Comparison of ENCODE assay signal across 8 cellular contexts in the genomic region with DNA sequence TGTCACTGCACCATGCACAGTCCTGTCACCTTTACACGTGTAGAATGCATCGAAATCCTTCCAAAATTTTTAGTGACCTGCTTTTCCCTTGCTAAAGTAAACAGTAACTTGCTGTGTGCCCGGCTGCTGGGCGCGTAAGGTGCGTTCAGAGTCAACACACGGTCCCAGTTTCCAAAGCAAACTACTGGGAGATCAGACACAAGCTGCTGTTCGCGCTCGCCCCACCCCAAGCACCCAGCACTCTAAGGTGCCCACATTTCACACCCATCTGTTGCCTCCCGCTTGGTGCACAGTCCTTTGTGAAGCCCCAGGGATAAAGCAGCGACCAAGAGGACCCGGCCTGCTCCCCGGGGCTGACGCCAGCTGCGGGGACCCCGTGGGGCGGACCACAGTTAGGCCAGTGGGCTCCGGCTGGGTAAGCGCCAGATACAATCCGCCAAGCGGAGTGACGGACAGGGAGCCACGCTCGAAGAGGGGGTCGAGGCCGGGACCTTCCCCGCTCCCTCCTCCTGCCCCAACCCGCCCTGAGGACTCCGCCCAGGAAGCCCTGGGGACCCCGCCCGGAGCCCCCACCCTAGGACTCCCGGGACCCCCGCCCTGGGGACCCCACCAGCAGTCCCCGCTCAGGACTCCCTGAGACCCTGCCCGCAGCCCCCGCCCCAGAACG. TPM values are rescaled to one million over a fixed set of nuclear protein-coding genes. Genes with fewer than 3 reads are reported as not detected.
DNase-seq lines count a peak whose midpoint lies in the region; ATAC-seq and TF ChIP-seq lines count a peak whose summit lies in the region.

No MANE protein-coding gene starts in this region.

- CTCF ChIA-PET in activated naive CD4-positive, alpha-beta T cell treated with anti-CD3 and anti-CD28 coated beads for 36 hours (lab: Charles Lee), result interaction anchor here (1.9 to 4.8 kb wide), 2 partner anchors 10 to 13 kb away, joined by 8 to 29 read pairs; no protein-coding TSS in a partner anchor

- 2 to 3% methylated on average over 34 to 38 of the region's 38 CpGs for WGBS in heart right ventricle, 2 donors
- WGBS in prostate gland, result 6% methylated on average over 21 of the region's 38 CpGs

- H3K27ac Mint-ChIP-seq in activated naive CD4-positive, alpha-beta T cell treated with anti-CD3 and anti-CD28 coated beads for 36 hours, result no peak overlapping the region

- TF ChIP-seq POLR2A in prostate gland (IDR thresholded peaks at IDR 0.05), result no peak

- TF ChIP-seq CTCF in heart right ventricle (IDR thresholded peaks at IDR 0.05) (no peak), prostate gland (IDR thresholded peaks at IDR 0.05) (no peak)

- H3K27me3 Mint-ChIP-seq in activated naive CD4-positive, alpha-beta T cell treated with anti-CD3 and anti-CD28 coated beads for 36 hours (ENCODE audit: low read depth), result no peaks in the 10 kb centered on the region

- H3K36me3 Mint-ChIP-seq in activated naive CD4-positive, alpha-beta T cell treated with anti-CD3 and anti-CD28 coated beads for 36 hours (ENCODE audit: low read depth), result no peaks in the 10 kb centered on the region

- no peaks in the 10 kb centered on the region for H3K9me3 Mint-ChIP-seq in activated naive CD4-positive, alpha-beta T cell treated with anti-CD3 and anti-CD28 coated beads for 36 hours

- H3K36me3 ChIP-seq in heart right ventricle (no peaks in the 10 kb centered on the region), prostate gland (no peaks in the 10 kb centered on the region)

- H3K4me3 ChIP-seq in heart right ventricle (peak overlapping the region; percentile 61 to 96 (median 84)), prostate gland (peak overlapping the region; percentile 76 to 77)

- H3K4me1 ChIP-seq in heart right ventricle (peaks cover 9 to 33% (median 17%) of the 10 kb centered on the region in 9 donors), prostate gland (replicated peaks) (no peaks in the 10 kb centered on the region)

- H3K27me3 ChIP-seq in heart right ventricle (no peaks in the 10 kb centered on the region), prostate gland (replicated peaks; ENCODE audit: insufficient read depth) (no peaks in the 10 kb centered on the region)

- peak overlapping the region; percentile 78 for H3K4me3 Mint-ChIP-seq in activated naive CD4-positive, alpha-beta T cell treated with anti-CD3 and anti-CD28 coated beads for 36 hours

- DNase-seq in NCI-H2081 (lab: John Stamatoyannopoulos, UW), result peak; percentile 14 to 21
- no peak for DNase-seq in NCI-H2081 treated with DMSO at 0.1 percent for 48 hours (lab: John Stamatoyannopoulos, UW)
- DNase-seq in NCI-H2171 treated with DMSO at 0.1 percent for 48 hours (lab: John Stamatoyannopoulos, UW), result peak; percentile 70
- DNase-seq in activated naive CD4-positive, alpha-beta T cell treated with anti-CD3 and anti-CD28 coated beads for 36 hours, result peak; percentile 34
- DNase-seq in heart right ventricle, result peak in 1 of 2 donors; percentile 21
- peak; percentile 25 for DNase-seq in prostate gland (ENCODE audit: low spot score)

- H3K4me1 Mint-ChIP-seq in activated naive CD4-positive, alpha-beta T cell treated with anti-CD3 and anti-CD28 coated beads for 36 hours (ENCODE audit: low read depth), result peaks cover 29% of the 10 kb centered on the region

- ATAC-seq in HG02642 (IDR thresholded peaks at IDR 0.05; ENCODE audit: poor library complexity, unreplicated experiment) (peak; percentile 26), heart right ventricle (peak; percentile 10 to 68 (median 34)), HG03108 (IDR thresholded peaks at IDR 0.05; ENCODE audit: unreplicated experiment) (no peak)

- intact Hi-C loops in activated naive CD4-positive, alpha-beta T cell treated with anti-CD3 and anti-CD28 coated beads for 36 hours (cut with micrococcal nuclease), result loop anchor here (2.0 kb wide), 1 partner anchor 20 kb away; no protein-coding TSS in a partner anchor
- intact Hi-C loops in heart right ventricle (cut with DNase I), result loop anchor here in 2 of 10 donors (5.0 kb wide), 1 partner anchor 34 kb away; a partner anchor contains a TSS
- intact Hi-C loops in prostate gland (cut with DNase I), result loop anchor here (2.0 kb wide), 1 partner anchor 32 kb away; no protein-coding TSS in a partner anchor

- no peaks in the 10 kb centered on the region for H3K9me3 ChIP-seq in heart right ventricle
- H3K9me3 ChIP-seq in prostate gland, result no peaks in the 10 kb centered on the region

- H3K27ac ChIP-seq in heart right ventricle, result peak overlapping the region; percentile 43 to 79 (median 66)
- H3K27ac ChIP-seq in prostate gland, result peak overlapping the region; percentile 56 to 69

RNA-seq across cellular contexts. Expression of a gene that starts 0.6 kb away (rescaled TPM):
- total RNA-seq in activated naive CD4-positive, alpha-beta T cell treated with anti-CD3 and anti-CD28 coated beads for 36 hours, result 10 to 100 TPM; 10.8 to 13.6 TPM
- total RNA-seq in heart right ventricle, result 10 to 100 TPM in 7 of 10 donors, 1 to 10 TPM in 3; 6.0 to 17.0 (median 11.9) TPM
- polyA plus RNA-seq in heart right ventricle, result 10 to 100 TPM; 10.2 to 11.4 TPM
- 10 to 100 TPM in 1 of 2 donors, 1 to 10 TPM in 1; 5.3 to 11.5 TPM for total RNA-seq in prostate gland

RNA-seq across cellular contexts. Expression of a gene that starts 33.4 kb away (rescaled TPM):
- 1,000 to 10,000 TPM; 2,370 to 2,418 TPM for total RNA-seq in activated naive CD4-positive, alpha-beta T cell treated with anti-CD3 and anti-CD28 coated beads for 36 hours
- total RNA-seq in heart right ventricle (100 to 1,000 TPM; 224 to 404 (median 291) TPM), prostate gland (100 to 1,000 TPM; 131 to 220 TPM)
- 100 to 1,000 TPM in 1 of 2 donors, 10 to 100 TPM in 1; 43.6 to 586 TPM for polyA plus RNA-seq in heart right ventricle

Comparison
In these comparisons a context has a peak if more than half of its experiments do, and no peak if none do; other contexts are left out.
1. RNA of a gene that starts 33.4 kb away (total RNA-seq): 2,370 to 2,418 TPM in activated naive CD4-positive, alpha-beta T cell treated with anti-CD3 and anti-CD28 coated beads for 36 hours; 224 to 404 TPM in heart right ventricle and 131 to 220 TPM in prostate gland; every median in the first group is over 4 times any median in the second.